15 cellular contexts compared by ENCODE assay signal in the genomic region with DNA sequence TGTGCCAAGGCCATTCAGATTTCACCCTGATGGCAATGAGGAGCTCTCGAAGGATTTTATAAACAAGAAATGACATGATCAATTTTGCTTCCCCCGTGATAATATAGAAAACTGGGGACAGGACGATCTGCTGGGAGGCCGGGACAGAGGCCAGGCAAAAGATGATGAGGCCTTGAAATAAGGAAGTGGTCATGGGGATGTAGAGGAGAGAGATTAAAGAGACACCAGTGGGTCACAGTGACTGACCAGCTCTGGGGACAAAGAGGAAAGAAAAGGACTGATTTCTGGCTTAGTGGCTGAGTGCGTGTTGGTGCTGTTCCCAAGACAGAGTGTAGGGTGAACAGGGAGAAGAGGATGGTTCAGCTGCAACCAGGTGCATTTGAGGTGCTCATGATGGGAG.
DNase-seq lines count a peak whose midpoint lies in the region; ATAC-seq, FAIRE-seq and TF ChIP-seq lines count a peak whose summit lies in the region.
"Had no signal": no experiment of that assay in that cellular context is flagged by ENCODE, and none has a peak within 500 bp of the region (broad histone marks: within the 10 kb centered on the region; RNA-seq: fewer than 3 reads in every experiment).

No MANE protein-coding gene starts in this region.

- H3K36me3 ChIP-seq in IMR-90 (ENCODE audit: control insufficient read depth, insufficient read depth, low read length), result no peaks in the 10 kb centered on the region
- H3K36me3 ChIP-seq in K562 (ENCODE audit: control insufficient read depth, insufficient read depth, low read length), result no peaks in the 10 kb centered on the region
- no peaks in the 10 kb centered on the region for H3K36me3 ChIP-seq in brain microvascular endothelial cell (replicated peaks)
- H3K36me3 ChIP-seq: BE2C, HAP-1 had no signal

- H3K27ac ChIP-seq in IMR-90 (ENCODE audit: insufficient read depth, low read length) (no peak overlapping the region), K562 (ENCODE audit: extremely low read depth, low read depth, low read length) (no peak overlapping the region), brain microvascular endothelial cell (no peak overlapping the region)
- H3K27ac ChIP-seq: A549, HL-60 had no signal

- no peak overlapping the region for H4K5ac ChIP-seq in IMR-90 (ENCODE audit: low read depth, low read length)

- H3K4me1 Mint-ChIP-seq in stimulated activated naive CD8-positive, alpha-beta T cell treated with anti-CD3 and anti-CD28 coated beads, Interleukin-15, amount 100 ng/mL, for 72 hours, result no peaks in the 10 kb centered on the region

- 0 out of 3 replicates have a peak overlapping the region, but pooled peaks have one; percentile 41 for H2BK15ac ChIP-seq in IMR-90 (ENCODE audit: low read depth, low read length)

- H3K4me2 ChIP-seq in IMR-90 (ENCODE audit: low read depth, low read length), result no peak overlapping the region
- H3K4me2 ChIP-seq in K562 (ENCODE audit: insufficient read depth, low read length), result no peak overlapping the region
- H3K4me2 ChIP-seq: A549 had no signal

- no peak overlapping the region for H2BK5ac ChIP-seq in IMR-90 (ENCODE audit: low read depth, low read length, poor library complexity, severe bottlenecking)

- H4K20me1 ChIP-seq in IMR-90 (ENCODE audit: insufficient read depth, low read length) (no peaks in the 10 kb centered on the region), K562 (replicated peaks; ENCODE audit: control insufficient read depth, insufficient read depth, low read length) (no peaks in the 10 kb centered on the region)

- no peak for TF ChIP-seq EP300 in K562 (IDR thresholded peaks at IDR 0.05; ENCODE audit: low read length)

- POLR2A ChIA-PET in IMR-90 (lab: Charles Lee; ENCODE audit: unreplicated experiment), result no interaction called here
- POLR2A ChIA-PET in K562 (lab: Yijun Ruan, JAX), result interaction anchor here (0.7 to 1.3 kb wide), 3 partner anchors 9 to 85 kb away, joined by 3 read pairs; no protein-coding TSS in a partner anchor

- H3K14ac ChIP-seq in IMR-90 (replicated peaks; ENCODE audit: low read depth, low read length), result 0 out of 2 replicates have a peak overlapping the region, but pooled peaks have one; percentile 11

- H3K9me3 Mint-ChIP-seq in stimulated activated naive CD8-positive, alpha-beta T cell treated with anti-CD3 and anti-CD28 coated beads, Interleukin-15, amount 100 ng/mL, for 72 hours, result no peaks in the 10 kb centered on the region
- H3K9me3 Mint-ChIP-seq: HFFc6 had no signal

- H3K4ac ChIP-seq in IMR-90 (ENCODE audit: low read depth, low read length), result peak overlapping the region; percentile 37; the same call in 1 of the 2 replicates

- no peak for TF ChIP-seq CTCF in IMR-90 (conservative IDR thresholded peaks at IDR 0.05; ENCODE audit: low read depth, low read length)
- TF ChIP-seq CTCF in K562 (IDR thresholded peaks at IDR 0.05 in 2 of 3, conservative IDR thresholded peaks at IDR 0.05 in 1 of 3; ENCODE audit: insufficient read depth in 2 of 3, low read depth in 1 of 3, low read length in 3 of 3), result no peak
- no peak for TF ChIP-seq CTCF in brain microvascular endothelial cell (IDR thresholded peaks at IDR 0.05; ENCODE audit: low read depth, low read length, missing control alignments)

- H3K79me1 ChIP-seq in IMR-90 (ENCODE audit: low read depth in 1 of 2, low read length in 2 of 2), result no peaks in the 10 kb centered on the region

- no peak for DNase-seq in GM12891 (ENCODE audit: insufficient read length, low spot score)
- DNase-seq in IMR-90, result no peak
- no peak for DNase-seq in K562 (ENCODE audit: extremely low read depth in 1 of 4, low spot score in 3 of 4)
- no peak for DNase-seq in brain microvascular endothelial cell
- DNase-seq in stimulated activated naive CD8-positive, alpha-beta T cell treated with anti-CD3 and anti-CD28 coated beads, Interleukin-15, amount 100 ng/mL, for 72 hours, result no peak
- DNase-seq: BE2C, DMS 273 treated with DMSO at 0.1 percent for 48 hours, HFFc6, KBM-7 had no signal

- no peak overlapping the region for H3K4me3 ChIP-seq in IMR-90 (ENCODE audit: insufficient read depth, low read depth, low read length)
- no peak overlapping the region for H3K4me3 ChIP-seq in K562
- no peak overlapping the region for H3K4me3 ChIP-seq in brain microvascular endothelial cell (ENCODE audit: low read depth, low read length)
- H3K4me3 ChIP-seq: A549, HAP-1 had no signal

- dilution Hi-C loops in IMR-90 (cut with HindIII; ENCODE audit: low sequenced_read_pairs, unreplicated experiment), result no loop called here

- peak overlapping the region; percentile 28 for H2AK5ac ChIP-seq in IMR-90 (ENCODE audit: low read depth, low read length)

- peak overlapping the region; percentile 40; the same call in 1 of the 2 replicates for H2BK120ac ChIP-seq in IMR-90 (ENCODE audit: low read depth, low read length)

- H3K27ac Mint-ChIP-seq in stimulated activated naive CD8-positive, alpha-beta T cell treated with anti-CD3 and anti-CD28 coated beads, Interleukin-15, amount 100 ng/mL, for 72 hours, result no peak overlapping the region
- H3K27ac Mint-ChIP-seq: HFFc6 had no signal

- H3K9ac ChIP-seq in IMR-90 (ENCODE audit: low read depth, low read length) (no peak overlapping the region), K562 (ENCODE audit: insufficient read depth in 1 of 2, low read depth in 2 of 2, low read length in 2 of 2) (no peak overlapping the region)

- FAIRE-seq in GM12891 (lab: Jason Lieb, UNC), result no peak
- FAIRE-seq in K562 (lab: Jason Lieb, UNC), result no peak
- FAIRE-seq: A549, GM18507, H1 had no signal

- H3K4me3 Mint-ChIP-seq in stimulated activated naive CD8-positive, alpha-beta T cell treated with anti-CD3 and anti-CD28 coated beads, Interleukin-15, amount 100 ng/mL, for 72 hours, result no peak overlapping the region
- H3K4me3 Mint-ChIP-seq: HFFc6 had no signal

- H3K27me3 Mint-ChIP-seq in stimulated activated naive CD8-positive, alpha-beta T cell treated with anti-CD3 and anti-CD28 coated beads, Interleukin-15, amount 100 ng/mL, for 72 hours, result peaks cover 1% of the 10 kb centered on the region

- H2AFZ ChIP-seq in IMR-90 (replicated peaks; ENCODE audit: low read length, poor library complexity), result no peak overlapping the region
- H2AFZ ChIP-seq in K562 (ENCODE audit: low read depth, low read length), result peak overlapping the region; percentile 51; the same call in 1 of the 2 replicates

- H3K9me1 ChIP-seq in IMR-90 (ENCODE audit: insufficient read depth, low read length) (0 out of 2 replicates have a peak, but pooled peaks cover 2% of the 10 kb centered on the region), K562 (ENCODE audit: control insufficient read depth, insufficient read depth, low read length) (no peaks in the 10 kb centered on the region)

- H2AK9ac ChIP-seq in IMR-90 (replicated peaks; ENCODE audit: low read depth, low read length, poor library complexity), result no peak overlapping the region

- TF ChIP-seq RAD21 in IMR-90 (IDR thresholded peaks at IDR 0.05; ENCODE audit: low read length) (no peak), K562 (CRISPR knock-in tag; conservative IDR thresholded peaks at IDR 0.05 in 1 of 2, IDR thresholded peaks at IDR 0.05 in 1 of 2) (no peak)

- H3K27me3 ChIP-seq in IMR-90 (ENCODE audit: control insufficient read depth, insufficient read depth, low read length) (no peaks in the 10 kb centered on the region), K562 (ENCODE audit: control insufficient read depth in 2 of 2, insufficient read depth in 2 of 2, low read length in 2 of 2) (peaks cover 0 to 17% of the 10 kb centered on the region in 2 experiments; a peak in 1 of 5 replicates), brain microvascular endothelial cell (replicated peaks) (no peaks in the 10 kb centered on the region)
- H3K27me3 ChIP-seq: BE2C had no signal

- in situ Hi-C loops in IMR-90 (cut with MboI; ENCODE audit: low sequenced_read_pairs), result no loop called here
- in situ Hi-C loops in K562 (cut with MboI), result no loop called here
- in situ Hi-C loops in brain microvascular endothelial cell (cut with HindIII; ENCODE audit: low pct_ligation_motif_present, low sequenced_read_pairs), result no loop called here

- TF ChIP-seq POLR2A in GM12891 (IDR thresholded peaks at IDR 0.05; ENCODE audit: low read depth, low read length) (no peak), IMR-90 (IDR thresholded peaks at IDR 0.05; ENCODE audit: low read depth, low read length) (no peak), K562 (conservative IDR thresholded peaks at IDR 0.05) (no peak)

- no peak overlapping the region for H4K91ac ChIP-seq in IMR-90 (ENCODE audit: insufficient read depth, low read depth, low read length)

- no TSS peak for BruUV-seq in IMR-90 (replicated peaks; lab: Mats Ljungman, UMichigan)
- BruUV-seq in K562 (replicated peaks; lab: Mats Ljungman, UMichigan), result no TSS peak

- H3K18ac ChIP-seq in IMR-90 (ENCODE audit: low read depth, low read length), result no peak overlapping the region

- no peaks in the 10 kb centered on the region for H3K79me2 ChIP-seq in K562 (ENCODE audit: control insufficient read depth, insufficient read depth, low read length)

- WGBS in IMR-90 (ENCODE audit: extremely low coverage in 2 of 2, insufficient read length in 1 of 2), 2 experiments, result no CpG with 5 or more reads among the region's 5 CpGs
- WGBS in K562 (ENCODE audit: insufficient coverage, low coverage, missing lambda C conversion rate), result 17% methylated on average over 5 of the region's 5 CpGs

- H3K23ac ChIP-seq in IMR-90 (ENCODE audit: low read depth, low read length), result no peak overlapping the region

- intact Hi-C loops in IMR-90 (cut with micrococcal nuclease) (no loop called here), K562 (cut with micrococcal nuclease) (no loop called here)

- H3K9me3 ChIP-seq in IMR-90 (ENCODE audit: control insufficient read depth, insufficient read depth, low read length), result no peaks in the 10 kb centered on the region
- no peaks in the 10 kb centered on the region for H3K9me3 ChIP-seq in K562 (replicated peaks; ENCODE audit: control insufficient read depth, insufficient read depth, low read depth, low read length)
- H3K9me3 ChIP-seq: A549, BE2C, HAP-1 had no signal

- no peak overlapping the region for H4K8ac ChIP-seq in IMR-90 (ENCODE audit: low read depth in 2 of 2, low read length in 2 of 2)

- H3K4me1 ChIP-seq in IMR-90 (ENCODE audit: control insufficient read depth, insufficient read depth, low read length) (peaks cover 14% of the 10 kb centered on the region), K562 (replicated peaks in 1 of 2; ENCODE audit: control insufficient read depth in 2 of 2, insufficient read depth in 2 of 2, low read length in 2 of 2) (peaks cover 4 to 5% of the 10 kb centered on the region in 2 experiments; a peak in 3 of 5 replicates)
- H3K4me1 ChIP-seq: A549, HAP-1 had no signal

- CTCF ChIA-PET in IMR-90 (lab: Yijun Ruan, JAX) (no interaction called here), K562 (lab: Yijun Ruan, JAX; ENCODE audit: low intra/inter-chr PET ratio) (no interaction called here)

- ATAC-seq in IMR-90 (ENCODE audit: low read depth) (no peak), K562 (no peak), GM19455 (IDR thresholded peaks at IDR 0.05; ENCODE audit: unreplicated experiment) (no peak)
- no peak for ATAC-seq in stimulated activated naive CD8-positive, alpha-beta T cell treated with anti-CD3 and anti-CD28 coated beads, Interleukin-15, amount 100 ng/mL, for 72 hours
- ATAC-seq: A549 had no signal

- no peak overlapping the region; the same call in 1 of the 2 replicates for H2BK20ac ChIP-seq in IMR-90 (ENCODE audit: low read depth, low read length)

- H3K56ac ChIP-seq in IMR-90 (ENCODE audit: extremely low read depth, insufficient read depth, low read length), result no peak overlapping the region
